8 cellular contexts compared by ENCODE assay signal in the genomic region with DNA sequence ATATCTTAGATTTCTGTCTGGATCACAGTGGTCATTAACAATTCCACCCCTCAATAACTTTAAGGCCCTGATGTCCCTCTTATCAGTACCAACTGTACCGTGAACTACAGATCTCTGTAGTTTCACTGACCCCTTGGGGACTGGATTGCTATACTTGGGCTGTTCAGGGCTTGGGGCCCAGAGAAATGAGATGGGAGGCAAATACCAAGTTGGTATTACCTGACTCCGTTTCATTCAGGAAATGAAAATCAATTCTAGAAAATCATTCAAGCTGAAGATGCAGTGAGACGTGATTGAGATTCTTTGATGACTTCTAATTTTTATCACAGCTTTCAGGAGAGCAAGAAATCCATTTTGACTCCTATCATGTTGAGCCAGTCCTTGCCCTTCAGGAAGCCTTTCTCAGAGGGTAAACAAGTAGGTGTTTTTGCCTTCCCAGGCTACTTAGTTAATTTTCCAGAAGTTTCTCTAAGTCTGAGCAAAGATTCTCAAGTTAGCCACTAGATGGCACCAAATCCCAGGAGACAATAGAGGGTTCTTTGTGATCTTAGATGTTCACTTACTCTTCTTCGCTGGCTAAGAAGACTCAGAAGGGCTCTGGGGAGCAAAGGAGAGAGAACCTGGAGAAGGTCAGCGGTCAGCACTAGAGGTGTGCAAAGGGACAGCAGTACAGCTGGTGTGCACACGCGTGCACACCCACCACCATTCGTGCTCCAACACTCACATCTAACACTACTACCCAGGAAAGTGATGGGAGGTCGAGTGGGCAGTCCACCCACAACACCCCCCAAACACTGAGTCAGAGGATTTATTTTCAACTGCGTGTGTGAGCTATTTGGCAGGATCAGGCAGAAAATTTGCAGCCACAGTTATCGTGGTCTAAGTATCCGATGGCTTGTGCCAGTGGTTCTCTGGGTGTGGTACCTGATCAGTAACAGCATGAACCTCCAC. TPM values are rescaled to one million over a fixed set of nuclear protein-coding genes. Genes with fewer than 3 reads are reported as not detected.
DNase-seq lines count a peak whose midpoint lies in the region; ATAC-seq, FAIRE-seq and TF ChIP-seq lines count a peak whose summit lies in the region.

No MANE protein-coding gene starts in this region.

- H3K27ac ChIP-seq in muscle layer of colon (ENCODE audit: low read depth, low read length), result no peak overlapping the region

- H3K4me3 ChIP-seq in muscle layer of colon (ENCODE audit: low read depth in 1 of 2, low read length in 2 of 2), result no peak overlapping the region

- FAIRE-seq in GM12891 (lab: Jason Lieb, UNC), result peak; percentile 45
- FAIRE-seq in TTC549 (lab: Jason Lieb, UNC), result peak; percentile 58

- H3K27me3 ChIP-seq in muscle layer of colon (ENCODE audit: control insufficient read depth in 1 of 2, insufficient read depth in 2 of 2, low read length in 2 of 2), result peaks cover 0 to 17% of the 10 kb centered on the region in 2 donors

- peaks cover 11% of the 10 kb centered on the region for H3K36me3 ChIP-seq in muscle layer of colon (ENCODE audit: insufficient read depth, low read length)

- H3K36me3 Mint-ChIP-seq in endothelial cell (ENCODE audit: low read depth, unreplicated experiment), result peaks cover 8% of the 10 kb centered on the region

- H3K9me3 Mint-ChIP-seq in endothelial cell (ENCODE audit: unreplicated experiment), result no peaks in the 10 kb centered on the region

- H3K4me1 ChIP-seq in muscle layer of colon (ENCODE audit: insufficient read depth, low read length), result peaks cover 27% of the 10 kb centered on the region

- H3K27ac Mint-ChIP-seq in endothelial cell (ENCODE audit: unreplicated experiment), result no peak overlapping the region

- peak overlapping the region; percentile 0 for H3K9ac ChIP-seq in muscle layer of colon (ENCODE audit: low read length)

- ATAC-seq in HG02759 (IDR thresholded peaks at IDR 0.05; ENCODE audit: unreplicated experiment), result peak; percentile 56

- peak; percentile 59 for DNase-seq in AG09319 (ENCODE audit: extremely low read depth, low read depth)
- no peak for DNase-seq in GM12891 (ENCODE audit: insufficient read length, low spot score)
- DNase-seq in NCI-H1436 treated with DMSO at 0.1 percent for 48 hours (lab: John Stamatoyannopoulos, UW), result peak; percentile 50
- peak; percentile 37 for DNase-seq in endothelial cell (ENCODE audit: low spot score)
- DNase-seq in GOT3 (lab: John Stamatoyannopoulos, UW), result no peak

- no peak for TF ChIP-seq POLR2A in GM12891 (IDR thresholded peaks at IDR 0.05; ENCODE audit: low read depth, low read length)

- H3K4me1 Mint-ChIP-seq in endothelial cell (ENCODE audit: unreplicated experiment), result peaks cover 24% of the 10 kb centered on the region

- TF ChIP-seq CTCF in AG09319 (IDR thresholded peaks at IDR 0.05; ENCODE audit: low read depth, low read length) (peak; percentile 76), endothelial cell (IDR thresholded peaks at IDR 0.05; ENCODE audit: unreplicated experiment) (peak; percentile 57)

- no peaks in the 10 kb centered on the region for H3K9me3 ChIP-seq in muscle layer of colon (ENCODE audit: low read length)

- H3K4me3 Mint-ChIP-seq in endothelial cell (ENCODE audit: unreplicated experiment), result no peak overlapping the region

- peaks cover 6% of the 10 kb centered on the region for H3K27me3 Mint-ChIP-seq in endothelial cell (ENCODE audit: unreplicated experiment)

TF ChIP-seq in GM12891, 5 proteins besides CTCF, POLR2A, EP300 and RAD21:
- no peak for TF ChIP-seq TAF1 (IDR thresholded peaks at IDR 0.05; ENCODE audit: low read depth, low read length)
- no peak for TF ChIP-seq SPI1 (IDR thresholded peaks at IDR 0.05; ENCODE audit: low read depth, low read length)
- no peak for TF ChIP-seq POU2F2 (IDR thresholded peaks at IDR 0.05; ENCODE audit: low read depth, low read length)
- no peak for TF ChIP-seq POLR2AphosphoS5 (IDR thresholded peaks at IDR 0.05; ENCODE audit: low read depth, low read length)
- no peak for TF ChIP-seq PAX5 (IDR thresholded peaks at IDR 0.05; ENCODE audit: insufficient read depth, low read length, severe bottlenecking)
TF ChIP-seq in GM12891: peak in this region for 0.

RNA-seq across cellular contexts. Expression of gene HNRNPH2, which starts 7.4 kb away (rescaled TPM):
- polyA plus RNA-seq in GM12891 (2012; ENCODE audit: low read depth, missing spikeins), result 41.6 TPM
- total RNA-seq in endothelial cell (ENCODE audit: unreplicated experiment), result 53.2 TPM

RNA-seq across cellular contexts. Expression of gene GLA, which starts 7.7 kb away (rescaled TPM):
- polyA plus RNA-seq in GM12891 (2012; ENCODE audit: low read depth, missing spikeins), result 20.4 TPM
- 37.8 TPM for total RNA-seq in endothelial cell (ENCODE audit: unreplicated experiment)

RNA-seq across cellular contexts. Expression of gene RPL36A, which starts 24.6 kb away (rescaled TPM):
- polyA plus RNA-seq in GM12891 (2012; ENCODE audit: low read depth, missing spikeins), result 4,192 TPM
- 225 TPM for total RNA-seq in endothelial cell (ENCODE audit: unreplicated experiment)

RNA-seq across cellular contexts. Expression of gene BTK, which starts 29.5 kb away (rescaled TPM):
- polyA plus RNA-seq in GM12891 (2012; ENCODE audit: low read depth, missing spikeins), result 85.4 TPM
- 9.4 TPM for total RNA-seq in endothelial cell (ENCODE audit: unreplicated experiment)

Comparison
In these comparisons a context has a peak if more than half of its experiments do, and no peak if none do; other contexts are left out.
1. DNase-seq: peak in AG09319 (single experiment), NCI-H1436 treated with DMSO at 0.1 percent for 48 hours (single experiment) and endothelial cell (single experiment); none in GM12891 (single experiment) and GOT3 (single experiment).